ENCODE assay signal across 19 cellular contexts in genomic region chr10:133444342-133445267, GRCh38. TPM values are rescaled to one million over a fixed set of nuclear protein-coding genes. Genes with fewer than 3 reads are reported as not detected.
"Had no signal": no experiment of that assay in that cellular context is flagged by ENCODE, and none has a peak within 500 bp of the region (broad histone marks: within the 10 kb centered on the region; RNA-seq: fewer than 3 reads in every experiment).

No MANE protein-coding gene starts in this region.

- H3K27ac ChIP-seq: ascending aorta, esophagus squamous epithelium, prostate gland, skin epidermis, testis, upper lobe of right lung had no signal

- H3K27me3 ChIP-seq: ascending aorta, esophagus squamous epithelium, testis, upper lobe of right lung had no signal

- ATAC-seq: activated T-helper 17 cell treated with anti-CD3 and anti-CD28 coated beads, Interleukin-2, amount 50 U/mL, for 72 hours had no signal

- H3K9me3 ChIP-seq: prostate gland, testis had no signal

- H3K4me3 Mint-ChIP-seq: activated T-helper 17 cell treated with anti-CD3 and anti-CD28 coated beads, Interleukin-2, amount 50 U/mL, for 72 hours; immature natural killer cell; nephron; T-helper 1 cell treated with Interleukin-12 subunit alpha and Interleukin-12 subunit beta and Interleukin-4 antibody, amounts not matched to agents 30 μg/mL and 1 μg/mL, for 36 hours had no signal

- DNase-seq: activated CD4-positive, CD25-positive, alpha-beta regulatory T cell treated with anti-CD3 and anti-CD28 coated beads, Interleukin-2, amount 50 U/mL, for 72 hours; activated naive CD4-positive, alpha-beta T cell treated with anti-CD3 and anti-CD28 coated beads, Interleukin-2, amount 50 U/mL, for 16 hours; activated T-cell treated with anti-CD3 and anti-CD28 coated beads for 4 hours; cerebellar nuclear complex; effector CD4-positive, alpha-beta T cell; esophagus squamous epithelium; immature natural killer cell; testis; upper lobe of right lung had no signal

- H3K4me1 ChIP-seq: ascending aorta, esophagus squamous epithelium, prostate gland, testis, upper lobe of right lung had no signal

- H3K27ac Mint-ChIP-seq: activated T-helper 17 cell treated with anti-CD3 and anti-CD28 coated beads, Interleukin-2, amount 50 U/mL, for 72 hours; immature natural killer cell; nephron; T-helper 1 cell treated with Interleukin-12 subunit alpha and Interleukin-12 subunit beta and Interleukin-4 antibody, amounts not matched to agents 30 μg/mL and 1 μg/mL, for 36 hours had no signal

- H3K4me1 Mint-ChIP-seq: nephron had no signal

- H3K4me3 ChIP-seq: ascending aorta, esophagus squamous epithelium, prostate gland, skin epidermis, testis, upper lobe of right lung had no signal

- H3K27me3 Mint-ChIP-seq: activated T-helper 17 cell treated with anti-CD3 and anti-CD28 coated beads, Interleukin-2, amount 50 U/mL, for 72 hours had no signal

- H3K36me3 ChIP-seq: ascending aorta, esophagus squamous epithelium, prostate gland, upper lobe of right lung had no signal

RNA-seq across cellular contexts. Expression of gene SPRN, which starts 20.2 kb away (rescaled TPM):
- total RNA-seq: activated T-helper 17 cell treated with anti-CD3 and anti-CD28 coated beads, Interleukin-2, amount 50 U/mL, for 72 hours; ascending aorta; esophagus squamous epithelium; liver; mesenteric fat pad; omental fat pad; right cardiac atrium; upper lobe of right lung had no signal
